In genomic region chr1:172717722-172718455, GRCh38 we compare ENCODE assay signal across 16 cellular contexts. TPM values are rescaled to one million over a fixed set of nuclear protein-coding genes. Genes with fewer than 3 reads are reported as not detected.
DNase-seq lines count a peak whose midpoint lies in the region; ATAC-seq, FAIRE-seq and TF ChIP-seq lines count a peak whose summit lies in the region.
"Had no signal": no experiment of that assay in that cellular context is flagged by ENCODE, and none has a peak within 500 bp of the region (broad histone marks: within the 10 kb centered on the region; RNA-seq: fewer than 3 reads in every experiment).

No MANE protein-coding gene starts in this region.

- no peaks in the 10 kb centered on the region for H3K27me3 ChIP-seq in uterus
- H3K27me3 ChIP-seq: BE2C, brain microvascular endothelial cell, upper lobe of left lung had no signal

- H3K27ac ChIP-seq in uterus, result no peak overlapping the region
- H3K27ac ChIP-seq: brain microvascular endothelial cell, upper lobe of left lung had no signal

- no peaks in the 10 kb centered on the region for H3K36me3 ChIP-seq in uterus
- H3K36me3 ChIP-seq: BE2C, brain microvascular endothelial cell, upper lobe of left lung had no signal

- H3K4me1 Mint-ChIP-seq in activated T-cell treated with anti-CD3 and anti-CD28 coated beads, Interleukin-2, amount 50 U/mL, for 72 hours (ENCODE audit: low read depth), result peaks cover 54% of the 10 kb centered on the region
- peaks cover 48% of the 10 kb centered on the region for H3K4me1 Mint-ChIP-seq in stimulated activated naive CD8-positive, alpha-beta T cell treated with anti-CD3 and anti-CD28 coated beads, Interleukin-15, amount 100 ng/mL, for 72 hours

- no peak overlapping the region for H3K4me3 ChIP-seq in uterus
- H3K4me3 ChIP-seq: upper lobe of left lung had no signal

- TF ChIP-seq CTCF in uterus (IDR thresholded peaks at IDR 0.05), result no peak

- intact Hi-C loops in uterus (cut with DNase I; ENCODE audit: low total_unique reads), result no loop called here

- no peaks in the 10 kb centered on the region for H3K9me3 Mint-ChIP-seq in activated T-cell treated with anti-CD3 and anti-CD28 coated beads, Interleukin-2, amount 50 U/mL, for 72 hours
- H3K9me3 Mint-ChIP-seq in stimulated activated naive CD8-positive, alpha-beta T cell treated with anti-CD3 and anti-CD28 coated beads, Interleukin-15, amount 100 ng/mL, for 72 hours, result no peaks in the 10 kb centered on the region

- no peak for FAIRE-seq in GM12891 (lab: Jason Lieb, UNC)
- FAIRE-seq: frontal cortex had no signal

- ATAC-seq in activated T-cell treated with anti-CD3 and anti-CD28 coated beads, Interleukin-2, amount 50 U/mL, for 72 hours (replicated peaks in 1 of 2), result peak in 1 of 2 donors; percentile 59
- ATAC-seq in stimulated activated naive CD8-positive, alpha-beta T cell treated with anti-CD3 and anti-CD28 coated beads, Interleukin-15, amount 100 ng/mL, for 72 hours, result peak; percentile 46
- no peak for ATAC-seq in HG02884 (IDR thresholded peaks at IDR 0.05; ENCODE audit: unreplicated experiment)

- H3K4me1 ChIP-seq in uterus, result no peaks in the 10 kb centered on the region
- H3K4me1 ChIP-seq: BE2C had no signal

- H3K27ac Mint-ChIP-seq in activated T-cell treated with anti-CD3 and anti-CD28 coated beads, Interleukin-2, amount 50 U/mL, for 72 hours, result peak overlapping the region; percentile 39
- no peak overlapping the region for H3K27ac Mint-ChIP-seq in stimulated activated naive CD8-positive, alpha-beta T cell treated with anti-CD3 and anti-CD28 coated beads, Interleukin-15, amount 100 ng/mL, for 72 hours

- TF ChIP-seq POLR2A in GM12891 (IDR thresholded peaks at IDR 0.05; ENCODE audit: low read depth, low read length) (no peak), uterus (IDR thresholded peaks at IDR 0.05) (no peak)

- H3K27me3 Mint-ChIP-seq in activated T-cell treated with anti-CD3 and anti-CD28 coated beads, Interleukin-2, amount 50 U/mL, for 72 hours (ENCODE audit: low read depth), result peaks cover 13% of the 10 kb centered on the region
- peaks cover 22% of the 10 kb centered on the region for H3K27me3 Mint-ChIP-seq in stimulated activated naive CD8-positive, alpha-beta T cell treated with anti-CD3 and anti-CD28 coated beads, Interleukin-15, amount 100 ng/mL, for 72 hours

- H3K9me3 ChIP-seq in uterus, result no peaks in the 10 kb centered on the region
- H3K9me3 ChIP-seq: BE2C, upper lobe of left lung had no signal

- no peaks in the 10 kb centered on the region for H3K36me3 Mint-ChIP-seq in activated T-cell treated with anti-CD3 and anti-CD28 coated beads, Interleukin-2, amount 50 U/mL, for 72 hours (ENCODE audit: insufficient read depth in 2 of 2)

- DNase-seq in activated T-cell treated with anti-CD3 and anti-CD28 coated beads, Interleukin-2, amount 50 U/mL, for 72 hours, result no peak
- no peak for DNase-seq in activated T-cell treated with anti-CD3 and anti-CD28 coated beads, Interleukin-2, amount 50 U/mL, for 1 hour
- DNase-seq in NOMO-1 treated with dmso at 0.1 percent for 144 hours (lab: John Stamatoyannopoulos, UW; ENCODE audit: unreplicated experiment) (peak; percentile 46), fibroblast of peridontal ligament (ENCODE audit: extremely low read depth) (peak; percentile 14), GM12891 (ENCODE audit: insufficient read length, low spot score) (no peak), uterus (no peak)
- no peak for DNase-seq in stimulated activated naive CD8-positive, alpha-beta T cell treated with anti-CD3 and anti-CD28 coated beads, Interleukin-15, amount 100 ng/mL, for 72 hours
- DNase-seq: activated effector memory CD4-positive, alpha-beta T cell treated with anti-CD3 and anti-CD28 coated beads, Interleukin-2, amount 50 U/mL, for 16 hours; BE2C; brain microvascular endothelial cell; DMS79 treated with DMSO at 0.1 percent for 48 hours; effector CD4-positive, alpha-beta T cell; T-helper 1 cell; upper lobe of left lung had no signal

- peak overlapping the region in 1 of 2 donors; percentile 14 for H3K4me3 Mint-ChIP-seq in activated T-cell treated with anti-CD3 and anti-CD28 coated beads, Interleukin-2, amount 50 U/mL, for 72 hours
- H3K4me3 Mint-ChIP-seq in stimulated activated naive CD8-positive, alpha-beta T cell treated with anti-CD3 and anti-CD28 coated beads, Interleukin-15, amount 100 ng/mL, for 72 hours, result no peak overlapping the region

TF ChIP-seq in GM12891, 5 proteins besides CTCF, POLR2A, EP300 and RAD21:
- no peak for TF ChIP-seq POLR2AphosphoS5 (IDR thresholded peaks at IDR 0.05; ENCODE audit: low read depth, low read length)
- TF ChIP-seq POU2F2 (IDR thresholded peaks at IDR 0.05; ENCODE audit: low read depth, low read length), result no peak
- no peak for TF ChIP-seq SPI1 (IDR thresholded peaks at IDR 0.05; ENCODE audit: low read depth, low read length)
- TF ChIP-seq TAF1 (IDR thresholded peaks at IDR 0.05; ENCODE audit: low read depth, low read length), result no peak
- no peak for TF ChIP-seq PAX5 (IDR thresholded peaks at IDR 0.05; ENCODE audit: insufficient read depth, low read length, severe bottlenecking)

RNA-seq across cellular contexts. Expression of gene FASLG, which starts 59.0 kb away (rescaled TPM):
- total RNA-seq in activated T-cell treated with anti-CD3 and anti-CD28 coated beads, Interleukin-2, amount 50 U/mL, for 72 hours, result 1 to 10 TPM; 3.9 to 9.0 TPM
- 0.10 TPM for polyA plus RNA-seq in GM12891 (2012; ENCODE audit: low read depth, missing spikeins)
- under 1 TPM in 1 of 4 donors, not detected in 3; 0.28 TPM for total RNA-seq in uterus
- total RNA-seq: frontal cortex had no signal

Comparison
In these comparisons a context has a peak if more than half of its experiments do, and no peak if none do; other contexts are left out.
1. DNase-seq: peak in NOMO-1 treated with dmso at 0.1 percent for 144 hours (single experiment) and fibroblast of peridontal ligament (single experiment); none in activated T-cell treated with anti-CD3 and anti-CD28 coated beads, Interleukin-2, amount 50 U/mL, for 72 hours (0 of 2), activated T-cell treated with anti-CD3 and anti-CD28 coated beads, Interleukin-2, amount 50 U/mL, for 1 hour (single experiment), stimulated activated naive CD8-positive, alpha-beta T cell treated with anti-CD3 and anti-CD28 coated beads, Interleukin-15, amount 100 ng/mL, for 72 hours (0 of 2), GM12891 (single experiment) and uterus (0 of 2).